Comparison of ENCODE assay signal across 2 cellular contexts in the genomic region with DNA sequence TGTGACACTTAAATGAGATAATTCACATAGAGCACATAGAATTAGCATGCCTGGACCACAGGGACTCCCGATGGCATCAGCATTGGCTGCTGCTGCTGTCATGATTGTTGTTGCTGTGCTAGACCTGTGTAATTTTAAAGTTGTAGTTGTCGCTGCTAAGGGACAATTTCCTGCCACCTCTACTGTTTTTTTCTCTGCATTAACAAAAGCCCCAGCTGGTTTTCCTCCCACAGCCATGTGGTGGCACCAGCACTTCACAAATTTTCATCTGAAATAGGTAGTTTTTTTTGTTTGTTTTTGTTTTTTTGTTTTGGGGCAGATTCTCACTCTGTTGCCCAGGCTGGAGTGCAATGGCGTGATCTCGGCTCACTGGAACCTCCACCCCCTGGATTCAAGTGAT.
A peak's percentile ranks its signal among the peaks of the same experiment; 100 is the strongest.
TF ChIP-seq lines count a peak whose summit lies in the region.

No MANE protein-coding gene starts in this region.

TF ChIP-seq in SK-N-SH treated with all-trans-retinoic acid at 6 μM for 48 hours, 23 proteins besides CTCF, POLR2A, EP300 and RAD21:
- no peak for TF ChIP-seq OSR1 (CRISPR knock-in tag; IDR thresholded peaks at IDR 0.05)
- no peak for TF ChIP-seq TCF4 (CRISPR knock-in tag; IDR thresholded peaks at IDR 0.05; ENCODE audit: borderline replicate concordance)

TF ChIP-seq in K562, 482 proteins besides CTCF, POLR2A, EP300 and RAD21:
- TF ChIP-seq KDM5B (IDR thresholded peaks at IDR 0.05; ENCODE audit: insufficient replicate concordance, low read depth, low read length) (no peak), TARDBP (IDR thresholded peaks at IDR 0.05) (no peak), SMC3 (conservative IDR thresholded peaks at IDR 0.05; ENCODE audit: insufficient read depth, low read depth, low read length) (peak; percentile 67), ZNF121 (CRISPR knock-in tag; conservative IDR thresholded peaks at IDR 0.05) (no peak), POLR2AphosphoS2 (IDR thresholded peaks at IDR 0.05; ENCODE audit: low read length) (no peak), NR2C1 (IDR thresholded peaks at IDR 0.05) (no peak), NR2C1 (tag; IDR thresholded peaks at IDR 0.05) (no peak), FOXK2 (conservative IDR thresholded peaks at IDR 0.05 in 1 of 2, IDR thresholded peaks at IDR 0.05 in 1 of 2; ENCODE audit: low read depth in 2 of 2) (0 out of 4 replicates have a peak, but pooled peaks of 1 of the 2 experiments have one; percentile 15), CC2D1A (IDR thresholded peaks at IDR 0.05) (peak; percentile 50; the same call in 1 of the 2 replicates), SREBF1 (IDR thresholded peaks at IDR 0.05; ENCODE audit: borderline replicate concordance, low read depth, low read length) (no peak), ZNF507 (tag; conservative IDR thresholded peaks at IDR 0.05) (no peak), MEF2D (tag; conservative IDR thresholded peaks at IDR 0.05; ENCODE audit: low read depth) (no peak), SMARCB1 (IDR thresholded peaks at IDR 0.05; ENCODE audit: insufficient read length, low read depth) (no peak), RFX1 (IDR thresholded peaks at IDR 0.05) (no peak), MTA3 (IDR thresholded peaks at IDR 0.05; ENCODE audit: borderline replicate concordance) (no peak), NFE2L1 (tag; IDR thresholded peaks at IDR 0.05; ENCODE audit: borderline replicate concordance, low read depth) (no peak), ESRRA (IDR thresholded peaks at IDR 0.05; ENCODE audit: borderline replicate concordance, low read depth) (no peak), DACH1 (IDR thresholded peaks at IDR 0.05; ENCODE audit: partially characterized antibody) (peak; percentile 67), PHF8 (IDR thresholded peaks at IDR 0.05; ENCODE audit: borderline replicate concordance, low read length) (no peak), SNRNP70 (optimal IDR thresholded peaks at IDR 0.05; ENCODE audit: low read depth, low read length) (no peak), ZNF384 (IDR thresholded peaks at IDR 0.05; ENCODE audit: low read depth, low read length) (peak; percentile 93), ATF1 (CRISPR knock-in tag; IDR thresholded peaks at IDR 0.05) (no peak), ATF1 (tag; IDR thresholded peaks at IDR 0.05) (0 out of 2 replicates have a peak, but pooled peaks have one; percentile 10), SRSF3 (IDR thresholded peaks at IDR 0.05; ENCODE audit: insufficient read depth, low read length) (no peak), SMAD4 (CRISPR knock-in tag; conservative IDR thresholded peaks at IDR 0.05) (0 out of 2 replicates have a peak, but pooled peaks have one; percentile 18), NR2F6 (CRISPR knock-in tag; IDR thresholded peaks at IDR 0.05) (no peak), STAT5A (IDR thresholded peaks at IDR 0.05; ENCODE audit: borderline replicate concordance, low read length) (no peak), BMI1 (IDR thresholded peaks at IDR 0.05; ENCODE audit: low read length) (0 out of 2 replicates have a peak, but pooled peaks have one; percentile 34), ZNF217 (CRISPR knock-in tag; IDR thresholded peaks at IDR 0.05) (no peak)
- TF ChIP-seq, protein P1, sequence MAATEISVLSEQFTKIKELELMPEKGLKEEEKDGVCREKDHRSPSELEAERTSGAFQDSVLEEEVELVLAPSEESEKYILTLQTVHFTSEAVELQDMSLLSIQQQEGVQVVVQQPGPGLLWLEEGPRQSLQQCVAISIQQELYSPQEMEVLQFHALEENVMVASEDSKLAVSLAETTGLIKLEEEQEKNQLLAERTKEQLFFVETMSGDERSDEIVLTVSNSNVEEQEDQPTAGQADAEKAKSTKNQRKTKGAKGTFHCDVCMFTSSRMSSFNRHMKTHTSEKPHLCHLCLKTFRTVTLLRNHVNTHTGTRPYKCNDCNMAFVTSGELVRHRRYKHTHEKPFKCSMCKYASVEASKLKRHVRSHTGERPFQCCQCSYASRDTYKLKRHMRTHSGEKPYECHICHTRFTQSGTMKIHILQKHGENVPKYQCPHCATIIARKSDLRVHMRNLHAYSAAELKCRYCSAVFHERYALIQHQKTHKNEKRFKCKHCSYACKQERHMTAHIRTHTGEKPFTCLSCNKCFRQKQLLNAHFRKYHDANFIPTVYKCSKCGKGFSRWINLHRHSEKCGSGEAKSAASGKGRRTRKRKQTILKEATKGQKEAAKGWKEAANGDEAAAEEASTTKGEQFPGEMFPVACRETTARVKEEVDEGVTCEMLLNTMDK (IDR thresholded peaks at IDR 0.05; ENCODE audit: borderline replicate concordance, insufficient read depth, low read depth, low read length, poor library complexity, severe bottlenecking) = no peak
- TF ChIP-seq, protein P2, sequence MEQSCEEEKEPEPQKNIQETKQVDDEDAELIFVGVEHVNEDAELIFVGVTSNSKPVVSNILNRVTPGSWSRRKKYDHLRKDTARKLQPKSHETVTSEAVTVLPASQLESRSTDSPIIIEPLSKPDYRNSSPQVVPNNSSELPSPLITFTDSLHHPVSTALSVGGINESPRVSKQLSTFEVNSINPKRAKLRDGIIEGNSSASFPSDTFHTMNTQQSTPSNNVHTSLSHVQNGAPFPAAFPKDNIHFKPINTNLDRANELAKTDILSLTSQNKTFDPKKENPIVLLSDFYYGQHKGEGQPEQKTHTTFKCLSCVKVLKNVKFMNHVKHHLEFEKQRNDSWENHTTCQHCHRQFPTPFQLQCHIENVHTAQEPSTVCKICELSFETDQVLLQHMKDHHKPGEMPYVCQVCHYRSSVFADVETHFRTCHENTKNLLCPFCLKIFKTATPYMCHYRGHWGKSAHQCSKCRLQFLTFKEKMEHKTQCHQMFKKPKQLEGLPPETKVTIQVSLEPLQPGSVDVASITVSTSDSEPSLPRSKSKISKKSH (CRISPR knock-in tag; IDR thresholded peaks at IDR 0.05) = no peak
- TF ChIP-seq, protein P3, sequence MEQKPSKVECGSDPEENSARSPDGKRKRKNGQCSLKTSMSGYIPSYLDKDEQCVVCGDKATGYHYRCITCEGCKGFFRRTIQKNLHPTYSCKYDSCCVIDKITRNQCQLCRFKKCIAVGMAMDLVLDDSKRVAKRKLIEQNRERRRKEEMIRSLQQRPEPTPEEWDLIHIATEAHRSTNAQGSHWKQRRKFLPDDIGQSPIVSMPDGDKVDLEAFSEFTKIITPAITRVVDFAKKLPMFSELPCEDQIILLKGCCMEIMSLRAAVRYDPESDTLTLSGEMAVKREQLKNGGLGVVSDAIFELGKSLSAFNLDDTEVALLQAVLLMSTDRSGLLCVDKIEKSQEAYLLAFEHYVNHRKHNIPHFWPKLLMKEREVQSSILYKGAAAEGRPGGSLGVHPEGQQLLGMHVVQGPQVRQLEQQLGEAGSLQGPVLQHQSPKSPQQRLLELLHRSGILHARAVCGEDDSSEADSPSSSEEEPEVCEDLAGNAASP (IDR thresholded peaks at IDR 0.05) = no peak
- TF ChIP-seq, protein P4, sequence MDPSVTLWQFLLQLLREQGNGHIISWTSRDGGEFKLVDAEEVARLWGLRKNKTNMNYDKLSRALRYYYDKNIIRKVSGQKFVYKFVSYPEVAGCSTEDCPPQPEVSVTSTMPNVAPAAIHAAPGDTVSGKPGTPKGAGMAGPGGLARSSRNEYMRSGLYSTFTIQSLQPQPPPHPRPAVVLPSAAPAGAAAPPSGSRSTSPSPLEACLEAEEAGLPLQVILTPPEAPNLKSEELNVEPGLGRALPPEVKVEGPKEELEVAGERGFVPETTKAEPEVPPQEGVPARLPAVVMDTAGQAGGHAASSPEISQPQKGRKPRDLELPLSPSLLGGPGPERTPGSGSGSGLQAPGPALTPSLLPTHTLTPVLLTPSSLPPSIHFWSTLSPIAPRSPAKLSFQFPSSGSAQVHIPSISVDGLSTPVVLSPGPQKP (CRISPR knock-in tag; IDR thresholded peaks at IDR 0.05) = no peak
- TF ChIP-seq, protein P5, sequence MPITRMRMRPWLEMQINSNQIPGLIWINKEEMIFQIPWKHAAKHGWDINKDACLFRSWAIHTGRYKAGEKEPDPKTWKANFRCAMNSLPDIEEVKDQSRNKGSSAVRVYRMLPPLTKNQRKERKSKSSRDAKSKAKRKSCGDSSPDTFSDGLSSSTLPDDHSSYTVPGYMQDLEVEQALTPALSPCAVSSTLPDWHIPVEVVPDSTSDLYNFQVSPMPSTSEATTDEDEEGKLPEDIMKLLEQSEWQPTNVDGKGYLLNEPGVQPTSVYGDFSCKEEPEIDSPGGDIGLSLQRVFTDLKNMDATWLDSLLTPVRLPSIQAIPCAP (CRISPR knock-in tag; IDR thresholded peaks at IDR 0.05; ENCODE audit: borderline replicate concordance) = no peak
- TF ChIP-seq, protein P6, sequence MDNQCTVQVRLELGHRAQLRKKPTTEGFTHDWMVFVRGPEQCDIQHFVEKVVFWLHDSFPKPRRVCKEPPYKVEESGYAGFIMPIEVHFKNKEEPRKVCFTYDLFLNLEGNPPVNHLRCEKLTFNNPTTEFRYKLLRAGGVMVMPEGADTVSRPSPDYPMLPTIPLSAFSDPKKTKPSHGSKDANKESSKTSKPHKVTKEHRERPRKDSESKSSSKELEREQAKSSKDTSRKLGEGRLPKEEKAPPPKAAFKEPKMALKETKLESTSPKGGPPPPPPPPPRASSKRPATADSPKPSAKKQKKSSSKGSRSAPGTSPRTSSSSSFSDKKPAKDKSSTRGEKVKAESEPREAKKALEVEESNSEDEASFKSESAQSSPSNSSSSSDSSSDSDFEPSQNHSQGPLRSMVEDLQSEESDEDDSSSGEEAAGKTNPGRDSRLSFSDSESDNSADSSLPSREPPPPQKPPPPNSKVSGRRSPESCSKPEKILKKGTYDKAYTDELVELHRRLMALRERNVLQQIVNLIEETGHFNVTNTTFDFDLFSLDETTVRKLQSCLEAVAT (IDR thresholded peaks at IDR 0.05) = 0 out of 4 replicates have a peak, but pooled peaks of 1 of the 2 experiments have one; percentile 34
- TF ChIP-seq, protein P7, sequence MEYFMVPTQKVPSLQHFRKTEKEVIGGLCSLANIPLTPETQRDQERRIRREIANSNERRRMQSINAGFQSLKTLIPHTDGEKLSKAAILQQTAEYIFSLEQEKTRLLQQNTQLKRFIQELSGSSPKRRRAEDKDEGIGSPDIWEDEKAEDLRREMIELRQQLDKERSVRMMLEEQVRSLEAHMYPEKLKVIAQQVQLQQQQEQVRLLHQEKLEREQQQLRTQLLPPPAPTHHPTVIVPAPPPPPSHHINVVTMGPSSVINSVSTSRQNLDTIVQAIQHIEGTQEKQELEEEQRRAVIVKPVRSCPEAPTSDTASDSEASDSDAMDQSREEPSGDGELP (CRISPR knock-in tag; IDR thresholded peaks at IDR 0.05; ENCODE audit: borderline replicate concordance) = peak; percentile 45
- TF ChIP-seq, protein P8, sequence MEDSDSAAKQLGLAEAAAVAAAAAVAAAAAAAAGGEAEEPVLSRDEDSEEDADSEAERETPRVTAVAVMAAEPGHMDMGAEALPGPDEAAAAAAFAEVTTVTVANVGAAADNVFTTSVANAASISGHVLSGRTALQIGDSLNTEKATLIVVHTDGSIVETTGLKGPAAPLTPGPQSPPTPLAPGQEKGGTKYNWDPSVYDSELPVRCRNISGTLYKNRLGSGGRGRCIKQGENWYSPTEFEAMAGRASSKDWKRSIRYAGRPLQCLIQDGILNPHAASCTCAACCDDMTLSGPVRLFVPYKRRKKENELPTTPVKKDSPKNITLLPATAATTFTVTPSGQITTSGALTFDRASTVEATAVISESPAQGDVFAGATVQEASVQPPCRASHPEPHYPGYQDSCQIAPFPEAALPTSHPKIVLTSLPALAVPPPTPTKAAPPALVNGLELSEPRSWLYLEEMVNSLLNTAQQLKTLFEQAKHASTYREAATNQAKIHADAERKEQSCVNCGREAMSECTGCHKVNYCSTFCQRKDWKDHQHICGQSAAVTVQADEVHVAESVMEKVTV (CRISPR knock-in tag; IDR thresholded peaks at IDR 0.05) = peak; percentile 57
- TF ChIP-seq, protein P9, sequence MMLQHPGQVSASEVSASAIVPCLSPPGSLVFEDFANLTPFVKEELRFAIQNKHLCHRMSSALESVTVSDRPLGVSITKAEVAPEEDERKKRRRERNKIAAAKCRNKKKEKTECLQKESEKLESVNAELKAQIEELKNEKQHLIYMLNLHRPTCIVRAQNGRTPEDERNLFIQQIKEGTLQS (IDR thresholded peaks at IDR 0.05) = no peak
- TF ChIP-seq, protein P9 (CRISPR knock-in tag; conservative IDR thresholded peaks at IDR 0.05) = no peak
- TF ChIP-seq, protein P10, sequence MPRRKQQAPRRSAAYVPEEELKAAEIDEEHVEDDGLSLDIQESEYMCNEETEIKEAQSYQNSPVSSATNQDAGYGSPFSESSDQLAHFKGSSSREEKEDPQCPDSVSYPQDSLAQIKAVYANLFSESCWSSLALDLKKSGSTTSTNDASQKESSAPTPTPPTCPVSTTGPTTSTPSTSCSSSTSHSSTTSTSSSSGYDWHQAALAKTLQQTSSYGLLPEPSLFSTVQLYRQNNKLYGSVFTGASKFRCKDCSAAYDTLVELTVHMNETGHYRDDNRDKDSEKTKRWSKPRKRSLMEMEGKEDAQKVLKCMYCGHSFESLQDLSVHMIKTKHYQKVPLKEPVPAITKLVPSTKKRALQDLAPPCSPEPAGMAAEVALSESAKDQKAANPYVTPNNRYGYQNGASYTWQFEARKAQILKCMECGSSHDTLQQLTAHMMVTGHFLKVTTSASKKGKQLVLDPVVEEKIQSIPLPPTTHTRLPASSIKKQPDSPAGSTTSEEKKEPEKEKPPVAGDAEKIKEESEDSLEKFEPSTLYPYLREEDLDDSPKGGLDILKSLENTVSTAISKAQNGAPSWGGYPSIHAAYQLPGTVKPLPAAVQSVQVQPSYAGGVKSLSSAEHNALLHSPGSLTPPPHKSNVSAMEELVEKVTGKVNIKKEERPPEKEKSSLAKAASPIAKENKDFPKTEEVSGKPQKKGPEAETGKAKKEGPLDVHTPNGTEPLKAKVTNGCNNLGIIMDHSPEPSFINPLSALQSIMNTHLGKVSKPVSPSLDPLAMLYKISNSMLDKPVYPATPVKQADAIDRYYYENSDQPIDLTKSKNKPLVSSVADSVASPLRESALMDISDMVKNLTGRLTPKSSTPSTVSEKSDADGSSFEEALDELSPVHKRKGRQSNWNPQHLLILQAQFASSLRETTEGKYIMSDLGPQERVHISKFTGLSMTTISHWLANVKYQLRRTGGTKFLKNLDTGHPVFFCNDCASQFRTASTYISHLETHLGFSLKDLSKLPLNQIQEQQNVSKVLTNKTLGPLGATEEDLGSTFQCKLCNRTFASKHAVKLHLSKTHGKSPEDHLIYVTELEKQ (CRISPR knock-in tag; IDR thresholded peaks at IDR 0.05) = no peak
